In genomic region chr11:12539570-12539969, GRCh38 we compare ENCODE assay signal across 1 cellular context.
TF ChIP-seq lines count a peak whose summit lies in the region.

No MANE protein-coding gene starts in this region.

TF ChIP-seq in SK-N-SH, 30 proteins besides CTCF, POLR2A, EP300 and RAD21 (continued from another document):
- TF ChIP-seq USF2 (IDR thresholded peaks at IDR 0.05; ENCODE audit: borderline replicate concordance, low read depth, low read length) (no peak), SMC3 (IDR thresholded peaks at IDR 0.05; ENCODE audit: low read depth, low read length) (no peak), YY1 (IDR thresholded peaks at IDR 0.05; ENCODE audit: low read depth) (peak; percentile 64; the same call in 1 of the 2 replicates), JUND (IDR thresholded peaks at IDR 0.05) (peak; percentile 85), ZBTB33 (IDR thresholded peaks at IDR 0.05; ENCODE audit: borderline replicate concordance, low read depth) (no peak), ELF1 (IDR thresholded peaks at IDR 0.05) (no peak), IRF3 (IDR thresholded peaks at IDR 0.05; ENCODE audit: low read depth, low read length) (no peak), FOXJ3 (CRISPR knock-in tag; IDR thresholded peaks at IDR 0.05) (no peak), NRF1 (IDR thresholded peaks at IDR 0.05; ENCODE audit: low read depth, low read length) (no peak), TCF12 (IDR thresholded peaks at IDR 0.05) (peak; percentile 95), RFX5 (IDR thresholded peaks at IDR 0.05; ENCODE audit: low read length) (no peak)
